Comparison of ENCODE assay signal across 8 cellular contexts in genomic region chr7:88357794-88358533, GRCh38. TPM values are rescaled to one million over a fixed set of nuclear protein-coding genes. Genes with fewer than 3 reads are reported as not detected.
DNase-seq lines count a peak whose midpoint lies in the region; ATAC-seq and TF ChIP-seq lines count a peak whose summit lies in the region.

No MANE protein-coding gene starts in this region.

- no peaks in the 10 kb centered on the region for H3K9me3 ChIP-seq in right atrium auricular region

- ATAC-seq in HG03066 (IDR thresholded peaks at IDR 0.05; ENCODE audit: low read depth, unreplicated experiment): peak; percentile 74
- ATAC-seq in activated naive CD4-positive, alpha-beta T cell treated with anti-CD3 and anti-CD28 coated beads, Interleukin-2, amount 50 U/mL, for 72 hours: no peak

- DNase-seq in DMS 273 (lab: John Stamatoyannopoulos, UW; ENCODE audit: unreplicated experiment): peak; percentile 38
- no peak for DNase-seq in DMS 273 treated with DMSO at 0.1 percent for 48 hours (lab: John Stamatoyannopoulos, UW)
- peak; percentile 33 for DNase-seq in RWPE1 (ENCODE audit: low spot score)
- no peak for DNase-seq in right atrium auricular region (ENCODE audit: low spot score)
- DNase-seq in activated naive CD4-positive, alpha-beta T cell treated with anti-CD3 and anti-CD28 coated beads, Interleukin-2, amount 50 U/mL, for 72 hours (ENCODE audit: low spot score in 2 of 2): no peak
- DNase-seq in foreskin melanocyte: no peak
- DNase-seq in SK-N-DZ (ENCODE audit: low spot score): no peak

- H3K36me3 ChIP-seq in right atrium auricular region: no peaks in the 10 kb centered on the region

- H3K27ac Mint-ChIP-seq in activated naive CD4-positive, alpha-beta T cell treated with anti-CD3 and anti-CD28 coated beads, Interleukin-2, amount 50 U/mL, for 72 hours: no peak overlapping the region

- H3K4me1 ChIP-seq in right atrium auricular region: no peaks in the 10 kb centered on the region

- no peaks in the 10 kb centered on the region for H3K9me3 Mint-ChIP-seq in activated naive CD4-positive, alpha-beta T cell treated with anti-CD3 and anti-CD28 coated beads, Interleukin-2, amount 50 U/mL, for 72 hours

- POLR2A ChIA-PET in RWPE1 (lab: Yijun Ruan, JAX; ENCODE audit: low non-redundant PET): no interaction called here

- no peak overlapping the region for H3K4me3 ChIP-seq in right atrium auricular region

- CTCF ChIA-PET in RWPE1 (lab: Yijun Ruan, JAX): interaction anchor here (0.7 to 3.0 kb wide), 5 partner anchors 10 to 1310 kb away, joined by 3 to 23 read pairs (median 3); no protein-coding TSS in a partner anchor

- H3K27ac ChIP-seq in RWPE1: no peak overlapping the region
- H3K27ac ChIP-seq in right atrium auricular region: no peak overlapping the region

- no peaks in the 10 kb centered on the region for H3K27me3 ChIP-seq in right atrium auricular region

- H3K36me3 Mint-ChIP-seq in activated naive CD4-positive, alpha-beta T cell treated with anti-CD3 and anti-CD28 coated beads, Interleukin-2, amount 50 U/mL, for 72 hours: no peaks in the 10 kb centered on the region

- TF ChIP-seq CTCF in RWPE1 (conservative IDR thresholded peaks at IDR 0.05; ENCODE audit: low read depth): peak; percentile 83
- peak; percentile 21 to 67 for TF ChIP-seq CTCF in right atrium auricular region (IDR thresholded peaks at IDR 0.05)

RNA-seq across cellular contexts. Expression of gene STEAP4, which starts 51.3 kb away (rescaled TPM):
- 10 to 100 TPM in 1 of 2 donors, 1 to 10 TPM in 1; 9.6 to 44.2 TPM for total RNA-seq in right atrium auricular region
- not detected for total RNA-seq in activated naive CD4-positive, alpha-beta T cell treated with anti-CD3 and anti-CD28 coated beads, Interleukin-2, amount 50 U/mL, for 72 hours
- 0.01 TPM in 1 of 2 replicates, not detected in the other for polyA plus RNA-seq in SK-N-DZ (2014; cell fraction: cytosol; rRNA removed)
- polyA plus RNA-seq in SK-N-DZ (2014; cell fraction: nucleus; rRNA removed): not detected in 2 replicates

Comparison
In these comparisons a context has a peak if more than half of its experiments do, and no peak if none do; other contexts are left out.
1. DNase-seq: peak in DMS 273 (single experiment) and RWPE1 (single experiment); none in DMS 273 treated with DMSO at 0.1 percent for 48 hours (single experiment), right atrium auricular region (single experiment), activated naive CD4-positive, alpha-beta T cell treated with anti-CD3 and anti-CD28 coated beads, Interleukin-2, amount 50 U/mL, for 72 hours (0 of 2), foreskin melanocyte (single experiment) and SK-N-DZ (single experiment).
2. RNA of gene STEAP4, which starts 51.3 kb away (total RNA-seq): 9.6 to 44.2 TPM in right atrium auricular region; not detected in activated naive CD4-positive, alpha-beta T cell treated with anti-CD3 and anti-CD28 coated beads, Interleukin-2, amount 50 U/mL, for 72 hours; every median in the first group is over 10 times any median in the second.